In the genomic region with DNA sequence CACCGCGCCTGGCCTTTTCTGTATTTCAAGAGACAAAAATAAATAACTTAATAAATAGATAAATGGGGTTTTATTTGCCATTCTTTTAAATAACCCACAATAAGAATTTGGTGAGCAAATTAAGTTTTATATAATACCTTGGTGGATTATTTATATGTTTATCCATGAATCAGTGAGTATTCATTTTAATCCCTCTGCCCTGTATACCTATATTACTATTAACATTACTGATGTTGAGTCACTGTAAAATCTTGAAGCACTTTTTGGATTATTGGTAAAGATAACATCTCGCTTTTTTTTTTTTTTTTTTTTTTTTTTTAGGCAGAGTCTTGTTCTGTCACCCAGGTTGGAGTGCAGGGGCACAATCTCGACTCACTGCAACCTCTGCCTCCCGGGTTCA, we compare ENCODE assay signal across 8 cellular contexts.
"Had no signal": no experiment of that assay in that cellular context is flagged by ENCODE, and none has a peak within 500 bp of the region (broad histone marks: within the 10 kb centered on the region; RNA-seq: fewer than 3 reads in every experiment).

No MANE protein-coding gene starts in this region.

- FAIRE-seq: G401.6, GM12891, GM12892, GM18507, GM19239 had no signal

- DNase-seq: GDM1, GF-D8 had no signal

- H3K4me3 ChIP-seq: GM12878 had no signal

- ATAC-seq: GM12878 had no signal
